In genomic region chr1:224432672-224433040, GRCh38 we compare ENCODE assay signal across 8 cellular contexts. TPM values are rescaled to one million over a fixed set of nuclear protein-coding genes. Genes with fewer than 3 reads are reported as not detected.
DNase-seq lines count a peak whose midpoint lies in the region; ATAC-seq and TF ChIP-seq lines count a peak whose summit lies in the region.

No MANE protein-coding gene starts in this region.

- peaks cover 34% of the 10 kb centered on the region for H3K36me3 Mint-ChIP-seq in activated CD8-positive, alpha-beta memory T cell treated with anti-CD3 and anti-CD28 coated beads, Interleukin-2, amount 10 ng/mL, durations not matched to agents 7 days and 5 days
- H3K36me3 Mint-ChIP-seq in T-helper 1 cell treated with Interleukin-12 subunit alpha and Interleukin-12 subunit beta and Interleukin-4 antibody, amounts not matched to agents 30 μg/mL and 1 μg/mL, for 36 hours (ENCODE audit: low read depth), result peaks cover 30% of the 10 kb centered on the region

- CTCF ChIA-PET in activated CD8-positive, alpha-beta memory T cell treated with anti-CD3 and anti-CD28 coated beads, Interleukin-2, amount 10 ng/mL, durations not matched to agents 7 days and 5 days (lab: Charles Lee), result interaction anchor here (1.6 to 5.9 kb wide), 4 partner anchors 15 to 318 kb away, joined by 4 to 34 read pairs (median 6); partner anchors contain the start of gene FBXO28
- CTCF ChIA-PET in HEK293T (lab: Yijun Ruan, JAX), result interaction anchor here (0.6 kb wide), 1 partner anchor 291 kb away, joined by 3 read pairs; no protein-coding TSS in a partner anchor

- H3K27me3 Mint-ChIP-seq in activated CD8-positive, alpha-beta memory T cell treated with anti-CD3 and anti-CD28 coated beads, Interleukin-2, amount 10 ng/mL, durations not matched to agents 7 days and 5 days, result no peaks in the 10 kb centered on the region
- H3K27me3 Mint-ChIP-seq in T-helper 1 cell treated with Interleukin-12 subunit alpha and Interleukin-12 subunit beta and Interleukin-4 antibody, amounts not matched to agents 30 μg/mL and 1 μg/mL, for 36 hours (ENCODE audit: low read depth), result no peaks in the 10 kb centered on the region

- DNase-seq in activated CD8-positive, alpha-beta memory T cell treated with anti-CD3 and anti-CD28 coated beads, Interleukin-2, amount 10 ng/mL, durations not matched to agents 7 days and 5 days, result peak; percentile 54
- no peak for DNase-seq in activated CD8-positive, alpha-beta memory T cell treated with anti-CD3 and anti-CD28 coated beads for 24 hours
- DNase-seq in esophagus squamous epithelium (lab: John Stamatoyannopoulos, UW) (no peak), NCI-H446 treated with DMSO at 0.1 percent for 48 hours (lab: John Stamatoyannopoulos, UW) (no peak), HEK293T (ENCODE audit: extremely low spot score) (no peak), superior temporal gyrus (ENCODE audit: extremely low spot score) (no peak)

- H3K9me3 ChIP-seq in esophagus squamous epithelium (no peaks in the 10 kb centered on the region), neuron (ENCODE audit: low read length) (no peaks in the 10 kb centered on the region)

- H3K9me3 Mint-ChIP-seq in activated CD8-positive, alpha-beta memory T cell treated with anti-CD3 and anti-CD28 coated beads, Interleukin-2, amount 10 ng/mL, durations not matched to agents 7 days and 5 days (ENCODE audit: low read depth), result no peaks in the 10 kb centered on the region
- no peaks in the 10 kb centered on the region for H3K9me3 Mint-ChIP-seq in T-helper 1 cell treated with Interleukin-12 subunit alpha and Interleukin-12 subunit beta and Interleukin-4 antibody, amounts not matched to agents 30 μg/mL and 1 μg/mL, for 36 hours

- H3K36me3 ChIP-seq in esophagus squamous epithelium, result peaks cover 0 to 31% (median 7%) of the 10 kb centered on the region in 3 donors
- H3K36me3 ChIP-seq in neuron (ENCODE audit: insufficient read depth, low read length), result peaks cover 30% of the 10 kb centered on the region

- peak overlapping the region; percentile 96 to 99 (median 98) for H3K27ac ChIP-seq in esophagus squamous epithelium

- H3K4me3 Mint-ChIP-seq in activated CD8-positive, alpha-beta memory T cell treated with anti-CD3 and anti-CD28 coated beads, Interleukin-2, amount 10 ng/mL, durations not matched to agents 7 days and 5 days, result peak overlapping the region; percentile 89
- peak overlapping the region; percentile 85 for H3K4me3 Mint-ChIP-seq in T-helper 1 cell treated with Interleukin-12 subunit alpha and Interleukin-12 subunit beta and Interleukin-4 antibody, amounts not matched to agents 30 μg/mL and 1 μg/mL, for 36 hours

- H3K27me3 ChIP-seq in esophagus squamous epithelium (no peaks in the 10 kb centered on the region), neuron (ENCODE audit: insufficient read depth, low read length) (no peaks in the 10 kb centered on the region)

- TF ChIP-seq POLR2A in esophagus squamous epithelium (IDR thresholded peaks at IDR 0.05), result no peak

- H3K4me1 ChIP-seq in esophagus squamous epithelium (peaks cover 6 to 75% (median 43%) of the 10 kb centered on the region in 3 donors), neuron (ENCODE audit: insufficient read depth, low read length) (peaks cover 44% of the 10 kb centered on the region)

- intact Hi-C loops in esophagus squamous epithelium (cut with DNase I), result loop anchor here (10.0 kb wide), 1 partner anchor 72 kb away; no protein-coding TSS in a partner anchor

- H3K4me1 Mint-ChIP-seq in activated CD8-positive, alpha-beta memory T cell treated with anti-CD3 and anti-CD28 coated beads, Interleukin-2, amount 10 ng/mL, durations not matched to agents 7 days and 5 days, result peaks cover 60% of the 10 kb centered on the region
- peaks cover 49% of the 10 kb centered on the region for H3K4me1 Mint-ChIP-seq in T-helper 1 cell treated with Interleukin-12 subunit alpha and Interleukin-12 subunit beta and Interleukin-4 antibody, amounts not matched to agents 30 μg/mL and 1 μg/mL, for 36 hours (ENCODE audit: low read depth)

- TF ChIP-seq CTCF in esophagus squamous epithelium (IDR thresholded peaks at IDR 0.05), result no peak

- POLR2A ChIA-PET in HEK293T (lab: Yijun Ruan, JAX), result interaction anchor here (1.4 to 1.7 kb wide), 2 partner anchors 21 to 25 kb away, joined by 4 read pairs; no protein-coding TSS in a partner anchor

- H3K4me3 ChIP-seq in esophagus squamous epithelium (peak overlapping the region; percentile 85 to 98 (median 91)), neuron (ENCODE audit: low read length) (peak overlapping the region; percentile 71)

- peak overlapping the region; percentile 83 for H3K27ac Mint-ChIP-seq in activated CD8-positive, alpha-beta memory T cell treated with anti-CD3 and anti-CD28 coated beads, Interleukin-2, amount 10 ng/mL, durations not matched to agents 7 days and 5 days
- H3K27ac Mint-ChIP-seq in T-helper 1 cell treated with Interleukin-12 subunit alpha and Interleukin-12 subunit beta and Interleukin-4 antibody, amounts not matched to agents 30 μg/mL and 1 μg/mL, for 36 hours, result peak overlapping the region; percentile 82

- ATAC-seq in activated CD8-positive, alpha-beta memory T cell treated with anti-CD3 and anti-CD28 coated beads, Interleukin-2, amount 10 ng/mL, durations not matched to agents 7 days and 5 days, result no peak

- 2 to 6% methylated on average over 6 of the region's 6 CpGs for WGBS in esophagus squamous epithelium, 2 donors

- no peak overlapping the region for H2AFZ ChIP-seq in neuron (ENCODE audit: low read depth, low read length)

TF ChIP-seq in HEK293T, 16 proteins besides CTCF, POLR2A, EP300 and RAD21:
- TF ChIP-seq TARDBP (IDR thresholded peaks at IDR 0.05), result no peak
- no peak for TF ChIP-seq SUZ12 (IDR thresholded peaks at IDR 0.05)
- no peak for TF ChIP-seq FOXM1 (IDR thresholded peaks at IDR 0.05; ENCODE audit: borderline replicate concordance)
- TF ChIP-seq SP1 (IDR thresholded peaks at IDR 0.05), result no peak
- TF ChIP-seq ELF4 (IDR thresholded peaks at IDR 0.05), result no peak
- no peak for TF ChIP-seq ARNT (IDR thresholded peaks at IDR 0.05)
- TF ChIP-seq CTBP1 (IDR thresholded peaks at IDR 0.05; ENCODE audit: borderline replicate concordance), result no peak
- TF ChIP-seq NFRKB (IDR thresholded peaks at IDR 0.05), result no peak
- TF ChIP-seq L3MBTL2 (conservative IDR thresholded peaks at IDR 0.05), result no peak
- TF ChIP-seq BHLHE40 (IDR thresholded peaks at IDR 0.05; ENCODE audit: borderline replicate concordance), result no peak
- TF ChIP-seq PKNOX1 (IDR thresholded peaks at IDR 0.05), result no peak
- no peak for TF ChIP-seq FOXK2 (IDR thresholded peaks at IDR 0.05)
- TF ChIP-seq FOXA1 (IDR thresholded peaks at IDR 0.05), result no peak
- TF ChIP-seq ZNF384 (IDR thresholded peaks at IDR 0.05), result no peak

RNA-seq across cellular contexts. Expression of gene WDR26, which starts 1.9 kb away (rescaled TPM):
- total RNA-seq in activated CD8-positive, alpha-beta memory T cell treated with anti-CD3 and anti-CD28 coated beads, Interleukin-2, amount 10 ng/mL, durations not matched to agents 7 days and 5 days, result 10 to 100 TPM; 79.0 to 84.2 TPM
- 100 to 1,000 TPM in 1 of 4 donors, 10 to 100 TPM in 3; 38.3 to 111 (median 61.9) TPM for total RNA-seq in esophagus squamous epithelium
